In genomic region chr9:109454601-109455155, GRCh38 we compare ENCODE assay signal across 14 cellular contexts. TPM values are rescaled to one million over a fixed set of nuclear protein-coding genes. Genes with fewer than 3 reads are reported as not detected.
DNase-seq lines count a peak whose midpoint lies in the region; ATAC-seq and TF ChIP-seq lines count a peak whose summit lies in the region.
"Had no signal": no experiment of that assay in that cellular context is flagged by ENCODE, and none has a peak within 500 bp of the region (broad histone marks: within the 10 kb centered on the region; RNA-seq: fewer than 3 reads in every experiment).

No MANE protein-coding gene starts in this region.

- no peak for ATAC-seq in HG03521 (IDR thresholded peaks at IDR 0.05; ENCODE audit: unreplicated experiment)
- ATAC-seq: CD8-positive, alpha-beta T cell; GM12878; K562 had no signal

- H3K4me1 ChIP-seq in HAP-1 = peaks cover 28% of the 10 kb centered on the region
- H3K4me1 ChIP-seq in CD4-positive, alpha-beta memory T cell (ENCODE audit: insufficient read depth, low read length) = no peaks in the 10 kb centered on the region

- no peaks in the 10 kb centered on the region for H3K36me3 ChIP-seq in HAP-1 (replicated peaks)
- H3K36me3 ChIP-seq in CD4-positive, alpha-beta memory T cell (ENCODE audit: insufficient read depth, low read length) = no peaks in the 10 kb centered on the region

- H3K4me3 Mint-ChIP-seq in CD4-positive, alpha-beta memory T cell = no peak overlapping the region
- H3K4me3 Mint-ChIP-seq: CD8-positive, alpha-beta T cell had no signal

- H3K27ac Mint-ChIP-seq in CD4-positive, alpha-beta memory T cell = no peak overlapping the region
- H3K27ac Mint-ChIP-seq: CD8-positive, alpha-beta T cell had no signal

- intact Hi-C loops in CD4-positive, alpha-beta memory T cell (cut with micrococcal nuclease) = no loop called here

- H3K4me1 Mint-ChIP-seq in CD4-positive, alpha-beta memory T cell = no peaks in the 10 kb centered on the region
- H3K4me1 Mint-ChIP-seq: CD14-positive monocyte had no signal

- H3K36me3 Mint-ChIP-seq in CD4-positive, alpha-beta memory T cell = no peaks in the 10 kb centered on the region
- H3K36me3 Mint-ChIP-seq: CD14-positive monocyte; CD8-positive, alpha-beta T cell had no signal

- peak overlapping the region; percentile 51 for H3K27ac ChIP-seq in VCaP
- no peak overlapping the region for H3K27ac ChIP-seq in CD4-positive, alpha-beta memory T cell (ENCODE audit: low read depth, low read length)

- no peak for TF ChIP-seq CTCF in VCaP (conservative IDR thresholded peaks at IDR 0.05)

- POLR2A ChIA-PET in CD4-positive, alpha-beta memory T cell (lab: Charles Lee; ENCODE audit: partially characterized antibody) = no interaction called here

- DNase-seq in HAP-1 (ENCODE audit: low spot score in 2 of 2) (peak; percentile 43 to 85), NCI-H82 treated with DMSO at 0.1 percent for 48 hours (lab: John Stamatoyannopoulos, UW; ENCODE audit: unreplicated experiment) (peak; percentile 1), pons (ENCODE audit: low spot score) (no peak)
- no peak for DNase-seq in CD4-positive, alpha-beta memory T cell
- DNase-seq: AML-193; Calu3; CD8-positive, alpha-beta T cell; DMS79 treated with DMSO at 0.1 percent for 48 hours; GOT3 had no signal

- CTCF ChIA-PET in CD4-positive, alpha-beta memory T cell (lab: Charles Lee; ENCODE audit: partially characterized antibody) = no interaction called here

- H3K27me3 Mint-ChIP-seq in CD4-positive, alpha-beta memory T cell = peaks cover 12 to 18% of the 10 kb centered on the region in 2 donors

- no peaks in the 10 kb centered on the region for H3K27me3 ChIP-seq in HAP-1 (ENCODE audit: low read depth)
- no peaks in the 10 kb centered on the region for H3K27me3 ChIP-seq in CD4-positive, alpha-beta memory T cell (ENCODE audit: insufficient read depth, low read length)

- no peak overlapping the region for H3K4me3 ChIP-seq in HAP-1
- no peak overlapping the region for H3K4me3 ChIP-seq in CD4-positive, alpha-beta memory T cell (ENCODE audit: low read length in 2 of 2)
- H3K4me3 ChIP-seq: GM12878, K562 had no signal

- H3K9me3 ChIP-seq in HAP-1 = no peaks in the 10 kb centered on the region
- no peaks in the 10 kb centered on the region for H3K9me3 ChIP-seq in CD4-positive, alpha-beta memory T cell (ENCODE audit: control insufficient read depth in 1 of 2, low read length in 2 of 2)

- no peaks in the 10 kb centered on the region for H3K9me3 Mint-ChIP-seq in CD4-positive, alpha-beta memory T cell
- H3K9me3 Mint-ChIP-seq: CD8-positive, alpha-beta T cell had no signal

- in situ Hi-C loops in HAP-1 (cut with MboI; ENCODE audit: low sequenced_read_pairs) = no loop called here

RNA-seq across cellular contexts. Expression of gene PTPN3, which starts 43.4 kb away (rescaled TPM):
- not detected for total RNA-seq in CD4-positive, alpha-beta memory T cell
- not detected for polyA plus RNA-seq in CD4-positive, alpha-beta memory T cell
- total RNA-seq: CD8-positive, alpha-beta T cell had no signal
- polyA plus RNA-seq: CD14-positive monocyte, K562 had no signal

Comparison
In these comparisons a context has a peak if more than half of its experiments do, and no peak if none do; other contexts are left out.
1. DNase-seq: peak in HAP-1 (2 of 2) and NCI-H82 treated with DMSO at 0.1 percent for 48 hours (single experiment); none in pons (single experiment) and CD4-positive, alpha-beta memory T cell (0 of 5).